In genomic region chr10:6145979-6146432, GRCh38 we compare ENCODE assay signal across 8 cellular contexts. TPM values are rescaled to one million over a fixed set of nuclear protein-coding genes. Genes with fewer than 3 reads are reported as not detected.
DNase-seq lines count a peak whose midpoint lies in the region; ATAC-seq lines count a peak whose summit lies in the region.

No MANE protein-coding gene starts in this region.

- H3K4me1 Mint-ChIP-seq in activated T-helper 17 cell treated with anti-CD3 and anti-CD28 coated beads, Interleukin-2, amount 50 U/mL, for 72 hours: peaks cover 48% of the 10 kb centered on the region
- peaks cover 44 to 62% of the 10 kb centered on the region in 2 donors for H3K4me1 Mint-ChIP-seq in immature natural killer cell

- H3K4me3 ChIP-seq in stomach smooth muscle (ENCODE audit: low read length in 2 of 2): peak overlapping the region; percentile 61 to 82

- peak overlapping the region; percentile 21 to 88 for H3K9ac ChIP-seq in stomach smooth muscle (ENCODE audit: low read length in 2 of 2)

- no peaks in the 10 kb centered on the region for H3K36me3 ChIP-seq in stomach smooth muscle (ENCODE audit: control insufficient read depth in 2 of 2, insufficient read depth in 2 of 2, low read length in 2 of 2)

- no peak for ATAC-seq in activated T-helper 17 cell treated with anti-CD3 and anti-CD28 coated beads, Interleukin-2, amount 50 U/mL, for 72 hours (replicated peaks)

- DNase-seq in NCI-H2171 treated with DMSO at 0.1 percent for 48 hours (lab: John Stamatoyannopoulos, UW): peak; percentile 25
- DNase-seq in NCI-H2171 (lab: John Stamatoyannopoulos, UW): no peak
- no peak for DNase-seq in immature natural killer cell
- DNase-seq in activated CD4-positive, CD25-positive, alpha-beta regulatory T cell (lab: John Stamatoyannopoulos, UW): no peak
- no peak for DNase-seq in SW480 (ENCODE audit: low spot score)
- no peak for DNase-seq in DMS114 treated with DMSO at 0.1 percent for 48 hours (lab: John Stamatoyannopoulos, UW; ENCODE audit: unreplicated experiment)

- H3K9me3 ChIP-seq in stomach smooth muscle (ENCODE audit: control insufficient read depth in 2 of 2, low read length in 2 of 2): no peaks in the 10 kb centered on the region

- H3K36me3 Mint-ChIP-seq in activated T-helper 17 cell treated with anti-CD3 and anti-CD28 coated beads, Interleukin-2, amount 50 U/mL, for 72 hours (ENCODE audit: low read depth): peaks cover 75% of the 10 kb centered on the region
- no peaks in the 10 kb centered on the region for H3K36me3 Mint-ChIP-seq in immature natural killer cell

- H3K27ac Mint-ChIP-seq in activated T-helper 17 cell treated with anti-CD3 and anti-CD28 coated beads, Interleukin-2, amount 50 U/mL, for 72 hours: peak overlapping the region; percentile 85
- H3K27ac Mint-ChIP-seq in immature natural killer cell: peak overlapping the region in 5 of 6 donors; percentile 43 to 64 (median 51)

- H3K9me3 Mint-ChIP-seq in activated T-helper 17 cell treated with anti-CD3 and anti-CD28 coated beads, Interleukin-2, amount 50 U/mL, for 72 hours: no peaks in the 10 kb centered on the region
- H3K9me3 Mint-ChIP-seq in immature natural killer cell: no peaks in the 10 kb centered on the region

- H3K4me3 Mint-ChIP-seq in activated T-helper 17 cell treated with anti-CD3 and anti-CD28 coated beads, Interleukin-2, amount 50 U/mL, for 72 hours: peak overlapping the region; percentile 83
- peak overlapping the region; percentile 60 to 78 (median 74) for H3K4me3 Mint-ChIP-seq in immature natural killer cell

- H3K27ac ChIP-seq in stomach smooth muscle (ENCODE audit: low read length): peak overlapping the region; percentile 71

- no peaks in the 10 kb centered on the region for H3K27me3 Mint-ChIP-seq in activated T-helper 17 cell treated with anti-CD3 and anti-CD28 coated beads, Interleukin-2, amount 50 U/mL, for 72 hours
- peaks cover 0 to 11% (median 2%) of the 10 kb centered on the region in 3 donors for H3K27me3 Mint-ChIP-seq in immature natural killer cell (ENCODE audit: low read depth in 3 of 3)

- peaks cover 22% of the 10 kb centered on the region for H3K4me1 ChIP-seq in stomach smooth muscle (ENCODE audit: control insufficient read depth, insufficient read depth, low read length)

- no peaks in the 10 kb centered on the region for H3K27me3 ChIP-seq in stomach smooth muscle (ENCODE audit: control insufficient read depth in 1 of 2, insufficient read depth in 2 of 2, low read length in 2 of 2)

RNA-seq across cellular contexts. Expression of gene PFKFB3, which starts 56.7 kb away (rescaled TPM):
- 100 to 1,000 TPM; 157 to 310 TPM for total RNA-seq in activated T-helper 17 cell treated with anti-CD3 and anti-CD28 coated beads, Interleukin-2, amount 50 U/mL, for 72 hours
- 1 to 10 TPM; 3.2 to 8.0 (median 3.9) TPM for polyA plus RNA-seq in immature natural killer cell

RNA-seq across cellular contexts. Expression of gene RBM17, which starts 57.2 kb away (rescaled TPM):
- 100 to 1,000 TPM; 157 to 253 TPM for total RNA-seq in activated T-helper 17 cell treated with anti-CD3 and anti-CD28 coated beads, Interleukin-2, amount 50 U/mL, for 72 hours
- 10 to 100 TPM; 30.9 to 91.5 (median 55.5) TPM for polyA plus RNA-seq in immature natural killer cell
